Comparison of ENCODE assay signal across 1 cellular context in genomic region chr9:33818832-33819500, GRCh38.
TF ChIP-seq lines count a peak whose summit lies in the region.

No MANE protein-coding gene starts in this region.

TF ChIP-seq in HCT116, 20 proteins besides CTCF, POLR2A, EP300 and RAD21 (continued from another document):
- no peak for TF ChIP-seq REST (IDR thresholded peaks at IDR 0.05; ENCODE audit: low read depth)
- no peak for TF ChIP-seq POLR2AphosphoS5 (IDR thresholded peaks at IDR 0.05; ENCODE audit: low read depth, low read length)
- no peak for TF ChIP-seq ZFX (IDR thresholded peaks at IDR 0.05)
- TF ChIP-seq CEBPB (IDR thresholded peaks at IDR 0.05; ENCODE audit: low read depth) = no peak
- no peak for TF ChIP-seq MAX (IDR thresholded peaks at IDR 0.05)
- TF ChIP-seq, protein P1, sequence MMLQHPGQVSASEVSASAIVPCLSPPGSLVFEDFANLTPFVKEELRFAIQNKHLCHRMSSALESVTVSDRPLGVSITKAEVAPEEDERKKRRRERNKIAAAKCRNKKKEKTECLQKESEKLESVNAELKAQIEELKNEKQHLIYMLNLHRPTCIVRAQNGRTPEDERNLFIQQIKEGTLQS (IDR thresholded peaks at IDR 0.05) = no peak
- TF ChIP-seq EZH2phosphoT487 (IDR thresholded peaks at IDR 0.05; ENCODE audit: borderline replicate concordance) = no peak
- TF ChIP-seq SIN3A (IDR thresholded peaks at IDR 0.05; ENCODE audit: low read depth) = no peak
- TF ChIP-seq YY1 (IDR thresholded peaks at IDR 0.05; ENCODE audit: extremely low read depth, insufficient replicate concordance, low read depth, low read length) = no peak
